Comparison of ENCODE assay signal across 8 cellular contexts in genomic region chr17:67963145-67963572, GRCh38. TPM values are rescaled to one million over a fixed set of nuclear protein-coding genes. Genes with fewer than 3 reads are reported as not detected.
A peak's percentile ranks its signal among the peaks of the same experiment; 100 is the strongest.
DNase-seq lines count a peak whose midpoint lies in the region; ATAC-seq and TF ChIP-seq lines count a peak whose summit lies in the region.
"Not testable (repeated sequence)": the region's sequence is repeated elsewhere in the genome, so short reads cannot be mapped to it uniquely, and the experiment has no call there.

No MANE protein-coding gene starts in this region.

- not testable (repeated sequence) for H3K4me3 Mint-ChIP-seq in WTC11

- intact Hi-C loops in left ventricle myocardium superior (cut with micrococcal nuclease); psoas muscle (cut with DNase I); transverse colon (cut with DNase I; ENCODE audit: low total_unique reads): not testable (repeated sequence)

- peak overlapping the region; percentile 9; the same call in 1 of the 2 replicates for H3K27ac Mint-ChIP-seq in WTC11

- not testable (repeated sequence) for H3K9me3 Mint-ChIP-seq in WTC11

- DNase-seq in GM04504 (ENCODE audit: low read depth): peak; percentile 25
- DNase-seq in HK-2 (ENCODE audit: unreplicated experiment): peak; percentile 42
- DNase-seq in NCI-H526 (lab: John Stamatoyannopoulos, UW): peak; percentile 27 to 78
- peak; percentile 47 for DNase-seq in WTC11 (ENCODE audit: low spot score)
- peak; percentile 31 for DNase-seq in astrocyte of the cerebellum (ENCODE audit: low read depth)
- not testable (repeated sequence) for DNase-seq in left ventricle myocardium superior
- peak in 1 of 2 donors; percentile 19 for DNase-seq in psoas muscle
- DNase-seq in transverse colon: peak; percentile 79

- TF ChIP-seq EP300 in transverse colon (IDR thresholded peaks at IDR 0.05; ENCODE audit: low read depth): not testable (repeated sequence)

- not testable (repeated sequence) for H3K27ac ChIP-seq in psoas muscle, transverse colon

- not testable (repeated sequence) for H3K4me1 ChIP-seq in psoas muscle
- peaks cover 0 to 11% (median 5%) of the 10 kb centered on the region in 4 donors for H3K4me1 ChIP-seq in transverse colon

- not testable (repeated sequence) for H3K27me3 ChIP-seq in psoas muscle (ENCODE audit: insufficient read depth in 3 of 3, low read length in 2 of 3); transverse colon

- H3K4me1 Mint-ChIP-seq in WTC11: not testable (repeated sequence)

- not testable (repeated sequence) for TF ChIP-seq POLR2A in transverse colon (IDR thresholded peaks at IDR 0.05)

- CTCF ChIA-PET in WTC11 (lab: Charles Lee): interaction anchor here (0.7 kb wide), 1 partner anchor 12 kb away, joined by 5 read pairs; no protein-coding TSS in a partner anchor

- ATAC-seq in WTC11 (peak; percentile 70), left ventricle myocardium superior (peak; percentile 88), psoas muscle (peak; percentile 89 to 98 (median 94))

- H3K27me3 Mint-ChIP-seq in WTC11 (ENCODE audit: low read depth): not testable (repeated sequence)

- H3K36me3 ChIP-seq in psoas muscle (ENCODE audit: insufficient read depth in 1 of 2, low read depth in 1 of 2) (peaks cover 4 to 84% of the 10 kb centered on the region in 2 donors), transverse colon (peaks cover 0 to 30% (median 9%) of the 10 kb centered on the region in 4 donors)

- H3K9me3 ChIP-seq in psoas muscle, transverse colon: not testable (repeated sequence)

- in situ Hi-C loops in astrocyte of the cerebellum (cut with HindIII; ENCODE audit: low sequenced_read_pairs); transverse colon (cut with MboI; ENCODE audit: low pct_ligation_motif_present in 1 of 4, low pct_unique_long_range_greater_than_20kb in 1 of 4, low sequenced_read_pairs in 3 of 4): not testable (repeated sequence)

- WGBS in psoas muscle, 3 donors: 0 to 4% (median 0%) methylated on average over 1 of the region's 1 CpG
- 0% methylated on average over 1 of the region's 1 CpG for WGBS in transverse colon (ENCODE audit: low coverage in 1 of 2), 2 donors

- TF ChIP-seq CTCF in WTC11 (IDR thresholded peaks at IDR 0.05): peak; percentile 40
- peak; percentile 53 for TF ChIP-seq CTCF in astrocyte of the cerebellum (IDR thresholded peaks at IDR 0.05; ENCODE audit: low read depth, low read length, missing control alignments)
- peak; percentile 78 for TF ChIP-seq CTCF in psoas muscle (IDR thresholded peaks at IDR 0.05)
- TF ChIP-seq CTCF in transverse colon (IDR thresholded peaks at IDR 0.05): peak; percentile 65 to 74 (median 69)

- peaks cover 61% of the 10 kb centered on the region for H3K36me3 Mint-ChIP-seq in WTC11

- not testable (repeated sequence) for H3K4me3 ChIP-seq in astrocyte of the cerebellum (ENCODE audit: low read depth, low read length); psoas muscle; transverse colon

- POLR2A ChIA-PET in WTC11 (lab: Charles Lee): not testable (repeated sequence)

RNA-seq across cellular contexts. Expression of gene C17orf58, which starts 33.1 kb away (rescaled TPM):
- 27.4 to 29.5 TPM (median 28.2 TPM) in 3 replicates for total RNA-seq in WTC11 (2021)
- 5.0 TPM for total RNA-seq in left ventricle myocardium superior
- total RNA-seq in psoas muscle: 1 to 10 TPM; 3.1 to 5.5 (median 4.8) TPM
- 10 to 100 TPM in 1 of 3 donors, 1 to 10 TPM in 2; 5.3 to 15.0 (median 6.6) TPM for polyA plus RNA-seq in psoas muscle
- total RNA-seq in transverse colon: 10 to 100 TPM in 2 of 4 donors, 1 to 10 TPM in 1, under 1 TPM in 1; 0.80 to 19.5 (median 8.1) TPM
